11 cellular contexts compared by ENCODE assay signal in the genomic region with DNA sequence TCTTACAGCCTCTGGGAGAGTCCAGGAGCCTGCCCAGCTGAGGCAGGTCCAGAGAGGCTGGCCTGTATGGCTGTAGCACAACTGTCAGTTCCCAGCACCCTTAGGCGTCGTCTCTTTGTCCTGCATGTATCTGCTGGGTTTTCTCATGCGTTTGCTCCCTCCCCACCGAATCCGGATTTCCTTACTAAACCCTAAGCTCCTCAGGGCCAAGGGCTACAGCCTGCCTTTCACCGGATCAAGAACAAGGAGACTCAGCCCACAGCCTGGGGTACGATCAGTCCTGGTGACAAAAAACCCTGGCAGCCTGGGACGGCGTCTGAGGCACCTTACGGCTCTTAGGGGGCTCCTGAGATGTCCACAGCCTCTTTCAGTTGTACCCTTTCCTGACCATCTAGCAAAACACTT. TPM values are rescaled to one million over a fixed set of nuclear protein-coding genes. Genes with fewer than 3 reads are reported as not detected.
DNase-seq lines count a peak whose midpoint lies in the region; ATAC-seq and TF ChIP-seq lines count a peak whose summit lies in the region.
"Had no signal": no experiment of that assay in that cellular context is flagged by ENCODE, and none has a peak within 500 bp of the region (broad histone marks: within the 10 kb centered on the region; RNA-seq: fewer than 3 reads in every experiment).

No MANE protein-coding gene starts in this region.

- H3K9me3 ChIP-seq in NT2/D1 (ENCODE audit: insufficient read depth, low read length) (no peaks in the 10 kb centered on the region), suprapubic skin (no peaks in the 10 kb centered on the region)

- H3K36me3 Mint-ChIP-seq in mesothelial cell of epicardium, result peaks cover 18% of the 10 kb centered on the region
- H3K36me3 Mint-ChIP-seq in stimulated activated naive B cell treated with anti-CD40 and anti-IgM and Interleukin-4, amounts not matched to agents 10 μg/mL and 1 μg/mL and 100 μg/mL, for 72 hours, result peaks cover 67 to 83% of the 10 kb centered on the region in 2 donors

- H3K27me3 Mint-ChIP-seq in mesothelial cell of epicardium (ENCODE audit: low read depth), result no peaks in the 10 kb centered on the region
- H3K27me3 Mint-ChIP-seq in stimulated activated naive B cell treated with anti-CD40 and anti-IgM and Interleukin-4, amounts not matched to agents 10 μg/mL and 1 μg/mL and 100 μg/mL, for 72 hours, result no peaks in the 10 kb centered on the region

- DNase-seq in NT2/D1 (ENCODE audit: low read depth, low spot score) (no peak), cardiac fibroblast (ENCODE audit: low read depth in 2 of 2) (peak; percentile 22 to 48), mesothelial cell of epicardium (ENCODE audit: low spot score in 2 of 2, unreplicated experiment in 2 of 2) (no peak), suprapubic skin (ENCODE audit: low spot score in 2 of 2) (peak in 1 of 2 donors; percentile 59), NAMALWA (ENCODE audit: low spot score) (no peak), ecto neural progenitor cell (ENCODE audit: low spot score) (no peak), NCI-H446 (lab: John Stamatoyannopoulos, UW) (no peak)
- no peak for DNase-seq in stimulated activated naive B cell treated with anti-CD40 and anti-IgM and Interleukin-4, amounts not matched to agents 10 μg/mL and 1 μg/mL and 100 μg/mL, for 72 hours
- DNase-seq: central memory CD4-positive, alpha-beta T cell; midbrain had no signal

- H3K9ac ChIP-seq in NT2/D1 (ENCODE audit: insufficient read length, low read depth), result peak overlapping the region; percentile 5

- no peak for TF ChIP-seq POLR2A in suprapubic skin (IDR thresholded peaks at IDR 0.05)

- H3K4me3 ChIP-seq in NT2/D1 (ENCODE audit: insufficient read length, low read depth), result no peak overlapping the region
- H3K4me3 ChIP-seq in cardiac fibroblast (replicated peaks in 1 of 2; ENCODE audit: low read depth in 2 of 2, low read length in 2 of 2), result no peak overlapping the region
- H3K4me3 ChIP-seq in suprapubic skin, result no peak overlapping the region

- 61% methylated on average over 7 of the region's 10 CpGs for WGBS in suprapubic skin

- H3K4me1 ChIP-seq in NT2/D1 (ENCODE audit: insufficient read depth, insufficient read length), result peaks cover 54% of the 10 kb centered on the region
- H3K4me1 ChIP-seq in suprapubic skin, result peaks cover 72% of the 10 kb centered on the region

- TF ChIP-seq CTCF in cardiac fibroblast (IDR thresholded peaks at IDR 0.05; ENCODE audit: low read depth, low read length) (no peak), mesothelial cell of epicardium (IDR thresholded peaks at IDR 0.05; ENCODE audit: unreplicated experiment) (no peak), suprapubic skin (IDR thresholded peaks at IDR 0.05) (no peak)

- H3K27me3 ChIP-seq in NT2/D1 (ENCODE audit: insufficient read depth, insufficient read length) (no peaks in the 10 kb centered on the region), suprapubic skin (no peaks in the 10 kb centered on the region)

- no peak for TF ChIP-seq EP300 in suprapubic skin (IDR thresholded peaks at IDR 0.05)

- peak overlapping the region; percentile 74 for H3K27ac ChIP-seq in suprapubic skin

- H3K36me3 ChIP-seq in NT2/D1 (ENCODE audit: insufficient read depth, insufficient read length, low read length), result peaks cover 25% of the 10 kb centered on the region
- H3K36me3 ChIP-seq in suprapubic skin, result peaks cover 37% of the 10 kb centered on the region

- no peak overlapping the region for H3K4me3 Mint-ChIP-seq in mesothelial cell of epicardium
- H3K4me3 Mint-ChIP-seq in stimulated activated naive B cell treated with anti-CD40 and anti-IgM and Interleukin-4, amounts not matched to agents 10 μg/mL and 1 μg/mL and 100 μg/mL, for 72 hours, result no peak overlapping the region
- H3K4me3 Mint-ChIP-seq: stimulated activated naive CD8-positive, alpha-beta T cell treated with anti-CD3 and anti-CD28 coated beads, Interleukin-15, Interleukin-2, amounts not matched to agents 100 ng/mL and 50 ng/mL, for 24 hours had no signal

- H3K4me1 Mint-ChIP-seq in mesothelial cell of epicardium, result peaks cover 54% of the 10 kb centered on the region
- H3K4me1 Mint-ChIP-seq in stimulated activated naive B cell treated with anti-CD40 and anti-IgM and Interleukin-4, amounts not matched to agents 10 μg/mL and 1 μg/mL and 100 μg/mL, for 72 hours, result peaks cover 57 to 83% of the 10 kb centered on the region in 2 donors

- H3K27ac Mint-ChIP-seq in mesothelial cell of epicardium, result peak overlapping the region; percentile 61
- no peak overlapping the region for H3K27ac Mint-ChIP-seq in stimulated activated naive B cell treated with anti-CD40 and anti-IgM and Interleukin-4, amounts not matched to agents 10 μg/mL and 1 μg/mL and 100 μg/mL, for 72 hours
- H3K27ac Mint-ChIP-seq: stimulated activated naive CD8-positive, alpha-beta T cell treated with anti-CD3 and anti-CD28 coated beads, Interleukin-15, Interleukin-2, amounts not matched to agents 100 ng/mL and 50 ng/mL, for 24 hours had no signal

- ATAC-seq in stimulated activated naive B cell treated with anti-CD40 and anti-IgM and Interleukin-4, amounts not matched to agents 10 μg/mL and 1 μg/mL and 100 μg/mL, for 72 hours (replicated peaks), result no peak

- no peaks in the 10 kb centered on the region for H3K9me3 Mint-ChIP-seq in mesothelial cell of epicardium
- H3K9me3 Mint-ChIP-seq in stimulated activated naive B cell treated with anti-CD40 and anti-IgM and Interleukin-4, amounts not matched to agents 10 μg/mL and 1 μg/mL and 100 μg/mL, for 72 hours, result no peaks in the 10 kb centered on the region
- H3K9me3 Mint-ChIP-seq: stimulated activated naive CD8-positive, alpha-beta T cell treated with anti-CD3 and anti-CD28 coated beads, Interleukin-15, Interleukin-2, amounts not matched to agents 100 ng/mL and 50 ng/mL, for 24 hours had no signal

RNA-seq across cellular contexts. Expression of gene HIC1, which starts 12.1 kb away (rescaled TPM):
- total RNA-seq in mesothelial cell of epicardium (97.9 to 99.3 TPM (median 98.9 TPM) in 3 replicates), suprapubic skin (1 to 10 TPM; 2.7 to 9.5 (median 4.9) TPM)

RNA-seq across cellular contexts. Expression of gene OVCA2, which starts 25.2 kb away (rescaled TPM):
- total RNA-seq in mesothelial cell of epicardium (17.3 to 24.8 TPM (median 24.5 TPM) in 3 replicates), suprapubic skin (10 to 100 TPM; 36.6 to 51.5 (median 42.7) TPM)

RNA-seq across cellular contexts. Expression of gene DPH1, which starts 37.1 kb away (rescaled TPM):
- total RNA-seq in mesothelial cell of epicardium, result 63.8 to 74.5 TPM (median 71.2 TPM) in 3 replicates
- 100 to 1,000 TPM in 1 of 4 donors, 10 to 100 TPM in 3; 58.7 to 115 (median 66.3) TPM for total RNA-seq in suprapubic skin

RNA-seq across cellular contexts. Expression of gene RTN4RL1, which starts 41.9 kb away (rescaled TPM):
- total RNA-seq in mesothelial cell of epicardium, result 0.20 to 0.23 TPM (median 0.22 TPM) in 3 replicates
- 10 to 100 TPM; 16.4 to 24.8 (median 21.6) TPM for total RNA-seq in suprapubic skin

Comparison
In these comparisons a context has a peak if more than half of its experiments do, and no peak if none do; other contexts are left out.
1. DNase-seq: peak in cardiac fibroblast (2 of 2); none in NT2/D1 (single experiment), mesothelial cell of epicardium (0 of 2), NAMALWA (single experiment), ecto neural progenitor cell (single experiment), stimulated activated naive B cell treated with anti-CD40 and anti-IgM and Interleukin-4, amounts not matched to agents 10 μg/mL and 1 μg/mL and 100 μg/mL, for 72 hours (single experiment) and NCI-H446 (0 of 2).